Comparison of ENCODE assay signal across 18 cellular contexts in the genomic region with DNA sequence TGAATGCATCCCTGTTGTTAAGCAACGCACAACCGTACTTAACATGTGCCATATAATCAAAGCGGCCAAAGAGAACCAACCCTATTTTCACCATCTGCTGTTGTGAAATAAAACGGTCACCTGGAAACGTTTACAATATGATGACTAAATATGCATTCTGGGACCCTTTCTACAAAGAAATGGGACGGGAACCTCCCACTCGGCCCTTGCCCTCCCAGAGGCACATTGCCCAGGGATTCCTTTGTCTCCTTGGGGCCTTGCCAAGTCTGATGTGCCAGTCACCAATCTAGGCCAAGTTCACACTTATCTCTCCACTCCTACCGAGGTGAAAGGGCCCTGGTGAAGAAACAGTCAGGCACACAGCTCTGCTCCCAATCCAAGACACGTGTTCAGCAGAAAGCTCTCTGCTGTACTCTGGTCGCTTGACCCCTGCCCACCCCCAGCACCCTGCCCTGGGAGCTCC.
DNase-seq lines count a peak whose midpoint lies in the region; ATAC-seq and TF ChIP-seq lines count a peak whose summit lies in the region.
"Had no signal": no experiment of that assay in that cellular context is flagged by ENCODE, and none has a peak within 500 bp of the region (broad histone marks: within the 10 kb centered on the region; RNA-seq: fewer than 3 reads in every experiment).

No MANE protein-coding gene starts in this region.

- peaks cover 17 to 19% of the 10 kb centered on the region in 2 donors for H3K4me1 Mint-ChIP-seq in natural killer cell treated with Interleukin-12 subunit alpha and Interleukin-12 subunit beta and Interleukin-15 and Interleukin-18, amount 100 ng/mL, for 72 hours (ENCODE audit: low read depth in 2 of 2)
- peaks cover 15% of the 10 kb centered on the region in 2 donors for H3K4me1 Mint-ChIP-seq in natural killer cell

- no peak for TF ChIP-seq POLR2A in Peyer's patch (IDR thresholded peaks at IDR 0.05)

- H3K9me3 ChIP-seq in Peyer's patch, result no peaks in the 10 kb centered on the region
- H3K9me3 ChIP-seq: adrenal gland, suprapubic skin had no signal

- peak overlapping the region in 3 of 4 donors; percentile 56 to 85 (median 80) for H3K27ac ChIP-seq in Peyer's patch
- H3K27ac ChIP-seq: adrenal gland, cardiac muscle cell, suprapubic skin had no signal

- no peaks in the 10 kb centered on the region for H3K27me3 ChIP-seq in Peyer's patch
- H3K27me3 ChIP-seq: adrenal gland, cardiac muscle cell, suprapubic skin had no signal

- no peak for DNase-seq in natural killer cell treated with Interleukin-12 subunit alpha and Interleukin-12 subunit beta and Interleukin-15 and Interleukin-18, amount 100 ng/mL, for 72 hours (ENCODE audit: low spot score)
- no peak for DNase-seq in natural killer cell
- DNase-seq in Peyer's patch, result peak in 2 of 3 donors; percentile 87 to 89
- DNase-seq in left colon, result peak; percentile 73 to 82
- no peak for DNase-seq in AML-193 (lab: John Stamatoyannopoulos, UW)
- DNase-seq: activated CD8-positive, alpha-beta T cell treated with anti-CD3 and anti-CD28 coated beads for 36 hours; effector memory CD8-positive, alpha-beta T cell; GDM1; GOT3; NCI-H1694; nephron progenitor cell had no signal

- TF ChIP-seq CTCF in natural killer cell (IDR thresholded peaks at IDR 0.05) (no peak), Peyer's patch (IDR thresholded peaks at IDR 0.05) (no peak)

- H3K4me1 ChIP-seq in Peyer's patch, result peaks cover 0 to 14% (median 1%) of the 10 kb centered on the region in 4 donors
- H3K4me1 ChIP-seq: adrenal gland, suprapubic skin had no signal

- H3K36me3 ChIP-seq in Peyer's patch, result no peaks in the 10 kb centered on the region
- H3K36me3 ChIP-seq: adrenal gland, cardiac muscle cell, suprapubic skin had no signal

- intact Hi-C loops in natural killer cell (cut with micrococcal nuclease) (no loop called here), left colon (cut with DNase I, micrococcal nuclease) (no loop called here)

- H3K9me3 Mint-ChIP-seq in natural killer cell treated with Interleukin-12 subunit alpha and Interleukin-12 subunit beta and Interleukin-15 and Interleukin-18, amount 100 ng/mL, for 72 hours, result peaks cover 4% of the 10 kb centered on the region
- no peaks in the 10 kb centered on the region for H3K9me3 Mint-ChIP-seq in natural killer cell
- H3K9me3 Mint-ChIP-seq: activated CD8-positive, alpha-beta T cell treated with anti-CD3 and anti-CD28 coated beads for 36 hours; effector memory CD8-positive, alpha-beta T cell had no signal

- H3K27me3 Mint-ChIP-seq in natural killer cell treated with Interleukin-12 subunit alpha and Interleukin-12 subunit beta and Interleukin-15 and Interleukin-18, amount 100 ng/mL, for 72 hours, result peaks cover 0 to 3% of the 10 kb centered on the region in 2 donors
- H3K27me3 Mint-ChIP-seq in natural killer cell (ENCODE audit: low read depth in 2 of 2), result no peaks in the 10 kb centered on the region
- H3K27me3 Mint-ChIP-seq: activated CD8-positive, alpha-beta T cell treated with anti-CD3 and anti-CD28 coated beads for 36 hours had no signal

- no peak for ATAC-seq in natural killer cell treated with Interleukin-12 subunit alpha and Interleukin-12 subunit beta and Interleukin-15 and Interleukin-18, amount 100 ng/mL, for 72 hours
- ATAC-seq in natural killer cell, result no peak
- ATAC-seq in left colon, result peak; percentile 86
- no peak for ATAC-seq in GM21786 (IDR thresholded peaks at IDR 0.05; ENCODE audit: unreplicated experiment)
- no peak for ATAC-seq in HG02759 (IDR thresholded peaks at IDR 0.05; ENCODE audit: unreplicated experiment)
- ATAC-seq in HG03097 (IDR thresholded peaks at IDR 0.05; ENCODE audit: low FRiP score, unreplicated experiment), result no peak
- ATAC-seq: activated CD8-positive, alpha-beta T cell treated with anti-CD3 and anti-CD28 coated beads for 36 hours; effector memory CD8-positive, alpha-beta T cell; Panc1 had no signal

- no peak overlapping the region for H3K4me3 Mint-ChIP-seq in natural killer cell treated with Interleukin-12 subunit alpha and Interleukin-12 subunit beta and Interleukin-15 and Interleukin-18, amount 100 ng/mL, for 72 hours
- no peak overlapping the region for H3K4me3 Mint-ChIP-seq in natural killer cell
- H3K4me3 Mint-ChIP-seq: activated CD8-positive, alpha-beta T cell treated with anti-CD3 and anti-CD28 coated beads for 36 hours; effector memory CD8-positive, alpha-beta T cell; nephron progenitor cell had no signal

- no peaks in the 10 kb centered on the region for H3K36me3 Mint-ChIP-seq in natural killer cell treated with Interleukin-12 subunit alpha and Interleukin-12 subunit beta and Interleukin-15 and Interleukin-18, amount 100 ng/mL, for 72 hours
- no peaks in the 10 kb centered on the region for H3K36me3 Mint-ChIP-seq in natural killer cell

- H3K27ac Mint-ChIP-seq in natural killer cell treated with Interleukin-12 subunit alpha and Interleukin-12 subunit beta and Interleukin-15 and Interleukin-18, amount 100 ng/mL, for 72 hours, result peak overlapping the region; percentile 3 to 10
- peak overlapping the region in 1 of 2 donors; percentile 0 for H3K27ac Mint-ChIP-seq in natural killer cell
- H3K27ac Mint-ChIP-seq: activated CD8-positive, alpha-beta T cell treated with anti-CD3 and anti-CD28 coated beads for 36 hours; effector memory CD8-positive, alpha-beta T cell had no signal

- no peak overlapping the region for H3K4me3 ChIP-seq in Peyer's patch
- H3K4me3 ChIP-seq: adrenal gland, cardiac muscle cell, suprapubic skin had no signal

Comparison
In these comparisons a context has a peak if more than half of its experiments do, and no peak if none do; other contexts are left out.
1. DNase-seq: peak in Peyer's patch (2 of 3) and left colon (2 of 2); none in natural killer cell treated with Interleukin-12 subunit alpha and Interleukin-12 subunit beta and Interleukin-15 and Interleukin-18, amount 100 ng/mL, for 72 hours (single experiment), natural killer cell (single experiment) and AML-193 (0 of 2).